27 cellular contexts compared by ENCODE assay signal in the genomic region with DNA sequence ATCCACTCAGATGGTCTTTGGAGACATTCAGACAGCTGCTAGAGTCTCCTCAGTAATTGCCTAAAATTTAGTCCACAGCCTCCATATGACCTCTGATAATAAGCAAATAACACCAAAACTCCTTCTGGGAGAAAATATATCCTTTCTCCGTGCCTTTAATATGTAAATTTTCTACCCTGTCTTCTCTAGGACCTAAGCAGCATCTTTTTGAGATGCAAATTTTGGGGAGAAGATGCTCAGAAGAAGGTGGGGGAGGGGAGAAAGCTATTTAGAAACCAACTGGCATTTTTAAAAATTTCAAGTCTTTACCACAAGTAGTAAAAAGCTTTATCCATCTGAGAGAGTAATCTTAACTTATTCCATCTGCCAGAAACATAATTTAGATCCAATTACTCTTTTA.
"Had no signal": no experiment of that assay in that cellular context is flagged by ENCODE, and none has a peak within 500 bp of the region (broad histone marks: within the 10 kb centered on the region; RNA-seq: fewer than 3 reads in every experiment).

No MANE protein-coding gene starts in this region.

- H3K27me3 ChIP-seq: hepatocyte, neutrophil, right lobe of liver, stomach had no signal

- H3K4me1 Mint-ChIP-seq: activated naive CD4-positive, alpha-beta T cell treated with anti-CD3 and anti-CD28 coated beads, Interleukin-2, amount 10 ng/mL, durations not matched to agents 7 days and 5 days; activated naive CD8-positive, alpha-beta T cell treated with anti-CD3 and anti-CD28 coated beads, Interleukin-2, amount 50 U/mL, for 24 hours; immature natural killer cell; naive thymus-derived CD8-positive, alpha-beta T cell had no signal

- H3K36me3 Mint-ChIP-seq: activated naive CD4-positive, alpha-beta T cell treated with anti-CD3 and anti-CD28 coated beads, Interleukin-2, amount 10 ng/mL, durations not matched to agents 7 days and 5 days; brain; immature natural killer cell; naive thymus-derived CD8-positive, alpha-beta T cell had no signal

- H3K4me2 ChIP-seq: hepatocyte, smooth muscle cell had no signal

- H3K4me1 ChIP-seq: parathyroid adenoma, right lobe of liver, stomach had no signal

- H3K9ac ChIP-seq: parathyroid adenoma had no signal

- H3K27ac Mint-ChIP-seq: activated CD8-positive, alpha-beta T cell treated with anti-CD3 and anti-CD28 coated beads, Interleukin-2, amount 10 ng/mL, durations not matched to agents 7 days and 5 days; activated naive CD4-positive, alpha-beta T cell treated with anti-CD3 and anti-CD28 coated beads, Interleukin-2, amount 10 ng/mL, durations not matched to agents 7 days and 5 days; activated naive CD8-positive, alpha-beta T cell treated with anti-CD3 and anti-CD28 coated beads, Interleukin-2, amount 50 U/mL, for 24 hours; endodermal cell; immature natural killer cell had no signal

- H3K9me3 Mint-ChIP-seq: activated naive CD4-positive, alpha-beta T cell treated with anti-CD3 and anti-CD28 coated beads, Interleukin-2, amount 10 ng/mL, durations not matched to agents 7 days and 5 days; activated naive CD8-positive, alpha-beta T cell treated with anti-CD3 and anti-CD28 coated beads, Interleukin-2, amount 50 U/mL, for 24 hours; activated T-cell treated with anti-CD3 and anti-CD28 coated beads, Interleukin-2, amount 50 U/mL, for 4 hours; endodermal cell; immature natural killer cell; naive thymus-derived CD8-positive, alpha-beta T cell had no signal

- H3K27me3 Mint-ChIP-seq: activated naive CD8-positive, alpha-beta T cell treated with anti-CD3 and anti-CD28 coated beads, Interleukin-2, amount 50 U/mL, for 24 hours; brain had no signal

- H3K9me3 ChIP-seq: neutrophil, right lobe of liver, stomach had no signal

- H3K27ac ChIP-seq: epithelial cell of prostate, hepatocyte, neutrophil, parathyroid adenoma, right lobe of liver, stomach had no signal

- H3K4me3 Mint-ChIP-seq: activated CD8-positive, alpha-beta T cell treated with anti-CD3 and anti-CD28 coated beads, Interleukin-2, amount 10 ng/mL, durations not matched to agents 7 days and 5 days; activated naive CD4-positive, alpha-beta T cell treated with anti-CD3 and anti-CD28 coated beads, Interleukin-2, amount 10 ng/mL, durations not matched to agents 7 days and 5 days; activated naive CD8-positive, alpha-beta T cell treated with anti-CD3 and anti-CD28 coated beads, Interleukin-2, amount 50 U/mL, for 24 hours; activated T-cell treated with anti-CD3 and anti-CD28 coated beads, Interleukin-2, amount 50 U/mL, for 4 hours; brain; endodermal cell; immature natural killer cell; naive thymus-derived CD8-positive, alpha-beta T cell had no signal

- DNase-seq: activated CD4-positive, alpha-beta T cell treated with anti-CD3 and anti-CD28 coated beads for 48 hours; activated CD4-positive, CD25-positive, alpha-beta regulatory T cell; activated CD8-positive, alpha-beta memory T cell treated with anti-CD3 and anti-CD28 coated beads, Interleukin-2, amount 50 U/mL, for 4 hours; activated CD8-positive, alpha-beta T cell treated with anti-CD3 and anti-CD28 coated beads, Interleukin-2, amount 10 ng/mL, durations not matched to agents 7 days and 5 days; activated naive CD4-positive, alpha-beta T cell treated with anti-CD3 and anti-CD28 coated beads, Interleukin-2, amount 10 ng/mL, durations not matched to agents 7 days and 5 days; activated naive CD8-positive, alpha-beta T cell treated with anti-CD3 and anti-CD28 coated beads, Interleukin-2, amount 50 U/mL, for 24 hours; activated T-cell treated with anti-CD3 and anti-CD28 coated beads, Interleukin-2, amount 50 U/mL, for 4 hours; anterior cingulate cortex; caudate nucleus; endodermal cell; foreskin fibroblast; immature natural killer cell; kidney glomerular epithelial cell; mesenchymal stem cell; naive thymus-derived CD8-positive, alpha-beta T cell; right lobe of liver; stimulated activated CD4-positive, alpha-beta T cell treated with anti-CD3 and anti-CD28 coated beads, Interleukin-4, amount 100 ng/mL, for 1 hour; stomach; T-helper 1 cell; T-helper 9 cell; trophoblast cell had no signal

- H3K36me3 ChIP-seq: neutrophil, right lobe of liver, stomach had no signal

- H2AFZ ChIP-seq: hepatocyte, parathyroid adenoma had no signal

- H3K4me3 ChIP-seq: hepatocyte, right lobe of liver, smooth muscle cell, stomach had no signal

- ATAC-seq: activated CD8-positive, alpha-beta T cell treated with anti-CD3 and anti-CD28 coated beads, Interleukin-2, amount 10 ng/mL, durations not matched to agents 7 days and 5 days; activated naive CD8-positive, alpha-beta T cell treated with anti-CD3 and anti-CD28 coated beads, Interleukin-2, amount 50 U/mL, for 24 hours; activated T-cell treated with anti-CD3 and anti-CD28 coated beads, Interleukin-2, amount 50 U/mL, for 4 hours; naive thymus-derived CD8-positive, alpha-beta T cell; right lobe of liver had no signal

- H3K79me2 ChIP-seq: hepatocyte, parathyroid adenoma had no signal
